1 cellular context compared by ENCODE assay signal in the genomic region with DNA sequence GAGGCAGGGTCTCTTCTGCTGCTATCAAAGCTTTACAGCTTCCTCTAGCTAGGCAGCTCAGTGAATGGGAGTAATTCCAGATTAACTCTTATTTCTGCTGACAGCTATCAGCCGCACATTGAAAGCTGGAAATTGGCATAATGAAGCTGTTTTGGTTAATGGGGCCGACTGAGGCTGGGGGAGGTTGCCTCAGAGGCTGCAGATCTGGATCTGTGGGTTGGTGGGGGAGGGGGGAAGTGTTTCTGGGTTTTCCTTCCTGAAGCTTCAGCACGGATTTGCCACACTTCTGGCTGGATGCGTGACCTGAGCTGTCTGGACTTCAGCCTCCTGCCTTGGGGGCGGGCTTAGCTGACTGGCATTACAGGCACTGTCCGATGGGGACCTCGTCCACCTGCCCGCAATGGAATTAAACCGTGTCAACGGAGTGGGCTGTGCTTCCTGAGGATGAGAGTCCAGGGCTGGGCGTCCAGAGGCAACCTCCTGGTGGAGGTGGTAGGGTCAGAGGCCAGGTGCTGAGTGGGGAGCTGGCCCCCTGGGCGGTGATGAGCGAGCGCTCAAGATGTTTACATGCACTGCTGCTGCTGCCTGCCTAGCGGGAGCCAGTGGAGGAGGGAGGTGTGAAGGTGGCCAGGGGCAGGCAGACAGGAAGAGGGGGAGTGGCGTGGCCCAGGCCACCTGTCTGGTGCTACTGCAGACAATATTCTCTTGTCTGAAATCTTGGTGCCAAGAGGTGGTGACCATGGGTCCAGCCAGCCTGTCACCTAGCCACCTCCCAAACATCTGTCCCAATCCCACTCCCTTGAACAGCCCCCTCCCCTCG.
TF ChIP-seq lines count a peak whose summit lies in the region.

No MANE protein-coding gene starts in this region.

TF ChIP-seq in HepG2, 621 proteins besides CTCF, POLR2A, EP300 and RAD21 (continued from another document and continues in another):
- peak; percentile 80; the same call in 1 of the 2 replicates for TF ChIP-seq PATZ1 (CRISPR knock-in tag; IDR thresholded peaks at IDR 0.05)
- peak; percentile 66 for TF ChIP-seq ETV5 (CRISPR knock-in tag; IDR thresholded peaks at IDR 0.05; ENCODE audit: borderline replicate concordance)
- peak; percentile 66; the same call in 1 of the 2 replicates for TF ChIP-seq TMF1 (CRISPR knock-in tag; IDR thresholded peaks at IDR 0.05; ENCODE audit: low read depth)
- TF ChIP-seq ZNF256 (CRISPR knock-in tag; conservative IDR thresholded peaks at IDR 0.05): no peak
- TF ChIP-seq NPAS2 (CRISPR knock-in tag; IDR thresholded peaks at IDR 0.05; ENCODE audit: borderline replicate concordance): no peak
- 0 out of 2 replicates have a peak, but pooled peaks have one; percentile 17 for TF ChIP-seq RFXAP (CRISPR knock-in tag; IDR thresholded peaks at IDR 0.05; ENCODE audit: borderline replicate concordance)
- TF ChIP-seq ZNF343 (CRISPR knock-in tag; IDR thresholded peaks at IDR 0.05): peak; percentile 76; the same call in 1 of the 2 replicates
- 0 out of 2 replicates have a peak, but pooled peaks have one; percentile 38 for TF ChIP-seq PPARG (CRISPR knock-in tag; conservative IDR thresholded peaks at IDR 0.05)
- TF ChIP-seq KDM3A (CRISPR knock-in tag; IDR thresholded peaks at IDR 0.05; ENCODE audit: low read depth): no peak; the same call in 1 of the 2 replicates
- TF ChIP-seq FUBP1 (CRISPR knock-in tag; IDR thresholded peaks at IDR 0.05; ENCODE audit: borderline replicate concordance): no peak
- peak; percentile 95 for TF ChIP-seq ZSCAN21 (CRISPR knock-in tag; IDR thresholded peaks at IDR 0.05; ENCODE audit: borderline replicate concordance)
- TF ChIP-seq, protein P1, sequence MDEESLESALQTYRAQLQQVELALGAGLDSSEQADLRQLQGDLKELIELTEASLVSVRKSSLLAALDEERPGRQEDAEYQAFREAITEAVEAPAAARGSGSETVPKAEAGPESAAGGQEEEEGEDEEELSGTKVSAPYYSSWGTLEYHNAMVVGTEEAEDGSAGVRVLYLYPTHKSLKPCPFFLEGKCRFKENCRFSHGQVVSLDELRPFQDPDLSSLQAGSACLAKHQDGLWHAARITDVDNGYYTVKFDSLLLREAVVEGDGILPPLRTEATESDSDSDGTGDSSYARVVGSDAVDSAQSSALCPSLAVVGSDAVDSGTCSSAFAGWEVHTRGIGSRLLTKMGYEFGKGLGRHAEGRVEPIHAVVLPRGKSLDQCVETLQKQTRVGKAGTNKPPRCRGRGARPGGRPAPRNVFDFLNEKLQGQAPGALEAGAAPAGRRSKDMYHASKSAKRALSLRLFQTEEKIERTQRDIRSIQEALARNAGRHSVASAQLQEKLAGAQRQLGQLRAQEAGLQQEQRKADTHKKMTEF (CRISPR knock-in tag; IDR thresholded peaks at IDR 0.05): peak; percentile 87
- TF ChIP-seq CEBPG (CRISPR knock-in tag; IDR thresholded peaks at IDR 0.05): peak; percentile 32; the same call in 1 of the 2 replicates
- TF ChIP-seq SAP130 (CRISPR knock-in tag; IDR thresholded peaks at IDR 0.05; ENCODE audit: low read depth): peak; percentile 89
- no peak for TF ChIP-seq TEAD2 (CRISPR knock-in tag; IDR thresholded peaks at IDR 0.05)
- TF ChIP-seq MEIS1 (CRISPR knock-in tag; IDR thresholded peaks at IDR 0.05; ENCODE audit: borderline replicate concordance): peak; percentile 95; the same call in 1 of the 2 replicates
- TF ChIP-seq ZNF850 (CRISPR knock-in tag; conservative IDR thresholded peaks at IDR 0.05): no peak
- no peak for TF ChIP-seq ZBTB7B (CRISPR knock-in tag; IDR thresholded peaks at IDR 0.05)
- TF ChIP-seq POLR2AphosphoS5 (IDR thresholded peaks at IDR 0.05; ENCODE audit: low read depth, low read length): no peak
- TF ChIP-seq SALL2 (CRISPR knock-in tag; IDR thresholded peaks at IDR 0.05): no peak; the same call in 1 of the 2 replicates
- peak; percentile 35; the same call in 1 of the 2 replicates for TF ChIP-seq JUNB (CRISPR knock-in tag; IDR thresholded peaks at IDR 0.05; ENCODE audit: borderline replicate concordance)
- TF ChIP-seq RELA (CRISPR knock-in tag; IDR thresholded peaks at IDR 0.05): peak; percentile 23; the same call in 1 of the 2 replicates
- no peak for TF ChIP-seq KMT2A (CRISPR knock-in tag; IDR thresholded peaks at IDR 0.05)
- peak; percentile 83; the same call in 1 of the 2 replicates for TF ChIP-seq ZNF451 (CRISPR knock-in tag; IDR thresholded peaks at IDR 0.05)
- no peak for TF ChIP-seq ZNF143 (CRISPR knock-in tag; IDR thresholded peaks at IDR 0.05)
- TF ChIP-seq NFYC (CRISPR knock-in tag; IDR thresholded peaks at IDR 0.05): no peak; the same call in 1 of the 2 replicates
- peak; percentile 68 for TF ChIP-seq MEIS2 (CRISPR knock-in tag; IDR thresholded peaks at IDR 0.05)
- peak; percentile 80; the same call in 1 of the 2 replicates for TF ChIP-seq NFKB2 (CRISPR knock-in tag; IDR thresholded peaks at IDR 0.05; ENCODE audit: borderline replicate concordance)
- 0 out of 2 replicates have a peak, but pooled peaks have one; percentile 67 for TF ChIP-seq ZNF224 (CRISPR knock-in tag; IDR thresholded peaks at IDR 0.05)
- TF ChIP-seq, protein P2, sequence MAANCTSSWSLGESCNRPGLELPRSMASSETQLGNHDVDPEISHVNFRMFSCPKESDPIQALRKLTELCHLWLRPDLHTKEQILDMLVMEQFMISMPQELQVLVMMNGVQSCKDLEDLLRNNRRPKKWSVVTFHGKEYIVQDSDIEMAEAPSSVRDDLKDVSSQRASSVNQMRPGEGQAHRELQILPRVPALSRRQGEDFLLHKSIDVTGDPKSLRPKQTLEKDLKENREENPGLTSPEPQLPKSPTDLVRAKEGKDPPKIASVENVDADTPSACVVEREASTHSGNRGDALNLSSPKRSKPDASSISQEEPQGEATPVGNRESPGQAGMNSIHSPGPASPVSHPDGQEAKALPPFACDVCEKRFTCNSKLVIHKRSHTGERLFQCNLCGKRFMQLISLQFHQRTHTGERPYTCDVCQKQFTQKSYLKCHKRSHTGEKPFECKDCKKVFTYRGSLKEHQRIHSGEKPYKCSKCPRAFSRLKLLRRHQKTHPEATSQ (CRISPR knock-in tag; IDR thresholded peaks at IDR 0.05; ENCODE audit: borderline replicate concordance): no peak
- TF ChIP-seq, protein P3, sequence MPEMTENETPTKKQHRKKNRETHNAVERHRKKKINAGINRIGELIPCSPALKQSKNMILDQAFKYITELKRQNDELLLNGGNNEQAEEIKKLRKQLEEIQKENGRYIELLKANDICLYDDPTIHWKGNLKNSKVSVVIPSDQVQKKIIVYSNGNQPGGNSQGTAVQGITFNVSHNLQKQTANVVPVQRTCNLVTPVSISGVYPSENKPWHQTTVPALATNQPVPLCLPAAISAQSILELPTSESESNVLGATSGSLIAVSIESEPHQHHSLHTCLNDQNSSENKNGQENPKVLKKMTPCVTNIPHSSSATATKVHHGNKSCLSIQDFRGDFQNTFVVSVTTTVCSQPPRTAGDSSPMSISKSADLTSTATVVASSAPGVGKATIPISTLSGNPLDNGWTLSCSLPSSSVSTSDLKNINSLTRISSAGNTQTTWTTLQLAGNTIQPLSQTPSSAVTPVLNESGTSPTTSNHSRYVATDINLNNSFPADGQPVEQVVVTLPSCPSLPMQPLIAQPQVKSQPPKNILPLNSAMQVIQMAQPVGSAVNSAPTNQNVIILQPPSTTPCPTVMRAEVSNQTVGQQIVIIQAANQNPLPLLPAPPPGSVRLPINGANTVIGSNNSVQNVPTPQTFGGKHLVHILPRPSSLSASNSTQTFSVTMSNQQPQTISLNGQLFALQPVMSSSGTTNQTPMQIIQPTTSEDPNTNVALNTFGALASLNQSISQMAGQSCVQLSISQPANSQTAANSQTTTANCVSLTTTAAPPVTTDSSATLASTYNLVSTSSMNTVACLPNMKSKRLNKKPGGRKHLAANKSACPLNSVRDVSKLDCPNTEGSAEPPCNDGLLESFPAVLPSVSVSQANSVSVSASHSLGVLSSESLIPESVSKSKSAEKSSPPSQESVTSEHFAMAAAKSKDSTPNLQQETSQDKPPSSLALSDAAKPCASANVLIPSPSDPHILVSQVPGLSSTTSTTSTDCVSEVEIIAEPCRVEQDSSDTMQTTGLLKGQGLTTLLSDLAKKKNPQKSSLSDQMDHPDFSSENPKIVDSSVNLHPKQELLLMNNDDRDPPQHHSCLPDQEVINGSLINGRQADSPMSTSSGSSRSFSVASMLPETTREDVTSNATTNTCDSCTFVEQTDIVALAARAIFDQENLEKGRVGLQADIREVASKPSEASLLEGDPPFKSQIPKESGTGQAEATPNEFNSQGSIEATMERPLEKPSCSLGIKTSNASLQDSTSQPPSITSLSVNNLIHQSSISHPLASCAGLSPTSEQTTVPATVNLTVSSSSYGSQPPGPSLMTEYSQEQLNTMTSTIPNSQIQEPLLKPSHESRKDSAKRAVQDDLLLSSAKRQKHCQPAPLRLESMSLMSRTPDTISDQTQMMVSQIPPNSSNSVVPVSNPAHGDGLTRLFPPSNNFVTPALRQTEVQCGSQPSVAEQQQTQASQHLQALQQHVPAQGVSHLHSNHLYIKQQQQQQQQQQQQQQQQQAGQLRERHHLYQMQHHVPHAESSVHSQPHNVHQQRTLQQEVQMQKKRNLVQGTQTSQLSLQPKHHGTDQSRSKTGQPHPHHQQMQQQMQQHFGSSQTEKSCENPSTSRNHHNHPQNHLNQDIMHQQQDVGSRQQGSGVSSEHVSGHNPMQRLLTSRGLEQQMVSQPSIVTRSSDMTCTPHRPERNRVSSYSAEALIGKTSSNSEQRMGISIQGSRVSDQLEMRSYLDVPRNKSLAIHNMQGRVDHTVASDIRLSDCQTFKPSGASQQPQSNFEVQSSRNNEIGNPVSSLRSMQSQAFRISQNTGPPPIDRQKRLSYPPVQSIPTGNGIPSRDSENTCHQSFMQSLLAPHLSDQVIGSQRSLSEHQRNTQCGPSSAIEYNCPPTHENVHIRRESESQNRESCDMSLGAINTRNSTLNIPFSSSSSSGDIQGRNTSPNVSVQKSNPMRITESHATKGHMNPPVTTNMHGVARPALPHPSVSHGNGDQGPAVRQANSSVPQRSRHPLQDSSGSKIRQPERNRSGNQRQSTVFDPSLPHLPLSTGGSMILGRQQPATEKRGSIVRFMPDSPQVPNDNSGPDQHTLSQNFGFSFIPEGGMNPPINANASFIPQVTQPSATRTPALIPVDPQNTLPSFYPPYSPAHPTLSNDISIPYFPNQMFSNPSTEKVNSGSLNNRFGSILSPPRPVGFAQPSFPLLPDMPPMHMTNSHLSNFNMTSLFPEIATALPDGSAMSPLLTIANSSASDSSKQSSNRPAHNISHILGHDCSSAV (CRISPR knock-in tag; IDR thresholded peaks at IDR 0.05; ENCODE audit: borderline replicate concordance): no peak
- TF ChIP-seq PITX1 (CRISPR knock-in tag; IDR thresholded peaks at IDR 0.05): peak; percentile 88
- no peak for TF ChIP-seq ZNF703 (CRISPR knock-in tag; IDR thresholded peaks at IDR 0.05; ENCODE audit: borderline replicate concordance)
- no peak for TF ChIP-seq DR1 (CRISPR knock-in tag; IDR thresholded peaks at IDR 0.05)
- no peak for TF ChIP-seq ZNF773 (CRISPR knock-in tag; IDR thresholded peaks at IDR 0.05; ENCODE audit: borderline replicate concordance)
- 0 out of 2 replicates have a peak, but pooled peaks have one; percentile 20 for TF ChIP-seq SPEN (CRISPR knock-in tag; IDR thresholded peaks at IDR 0.05; ENCODE audit: low read depth)
- peak; percentile 93 for TF ChIP-seq ZNF276 (CRISPR knock-in tag; IDR thresholded peaks at IDR 0.05; ENCODE audit: low read depth)
- peak; percentile 46 to 60 for TF ChIP-seq HMGXB4 (CRISPR knock-in tag; IDR thresholded peaks at IDR 0.05; ENCODE audit: borderline replicate concordance in 1 of 2, low read depth in 1 of 2)
